1 cellular context compared by ENCODE assay signal in genomic region chr11:60821827-60822599, GRCh38.
TF ChIP-seq lines count a peak whose summit lies in the region.

No MANE protein-coding gene starts in this region.

TF ChIP-seq in H1, 55 proteins besides CTCF, POLR2A, EP300 and RAD21:
- TF ChIP-seq YY1 (IDR thresholded peaks at IDR 0.05; ENCODE audit: low read depth, low read length) (no peak), SP1 (IDR thresholded peaks at IDR 0.05; ENCODE audit: low read depth, low read length) (no peak), POU5F1 (IDR thresholded peaks at IDR 0.05; ENCODE audit: low read depth, low read length) (no peak), SAP30 (IDR thresholded peaks at IDR 0.05; ENCODE audit: insufficient read depth, insufficient replicate concordance, low read length) (no peak), CREB1 (IDR thresholded peaks at IDR 0.05) (no peak), EGR1 (IDR thresholded peaks at IDR 0.05; ENCODE audit: borderline replicate concordance, low read depth, low read length) (no peak)
